In the genomic region with DNA sequence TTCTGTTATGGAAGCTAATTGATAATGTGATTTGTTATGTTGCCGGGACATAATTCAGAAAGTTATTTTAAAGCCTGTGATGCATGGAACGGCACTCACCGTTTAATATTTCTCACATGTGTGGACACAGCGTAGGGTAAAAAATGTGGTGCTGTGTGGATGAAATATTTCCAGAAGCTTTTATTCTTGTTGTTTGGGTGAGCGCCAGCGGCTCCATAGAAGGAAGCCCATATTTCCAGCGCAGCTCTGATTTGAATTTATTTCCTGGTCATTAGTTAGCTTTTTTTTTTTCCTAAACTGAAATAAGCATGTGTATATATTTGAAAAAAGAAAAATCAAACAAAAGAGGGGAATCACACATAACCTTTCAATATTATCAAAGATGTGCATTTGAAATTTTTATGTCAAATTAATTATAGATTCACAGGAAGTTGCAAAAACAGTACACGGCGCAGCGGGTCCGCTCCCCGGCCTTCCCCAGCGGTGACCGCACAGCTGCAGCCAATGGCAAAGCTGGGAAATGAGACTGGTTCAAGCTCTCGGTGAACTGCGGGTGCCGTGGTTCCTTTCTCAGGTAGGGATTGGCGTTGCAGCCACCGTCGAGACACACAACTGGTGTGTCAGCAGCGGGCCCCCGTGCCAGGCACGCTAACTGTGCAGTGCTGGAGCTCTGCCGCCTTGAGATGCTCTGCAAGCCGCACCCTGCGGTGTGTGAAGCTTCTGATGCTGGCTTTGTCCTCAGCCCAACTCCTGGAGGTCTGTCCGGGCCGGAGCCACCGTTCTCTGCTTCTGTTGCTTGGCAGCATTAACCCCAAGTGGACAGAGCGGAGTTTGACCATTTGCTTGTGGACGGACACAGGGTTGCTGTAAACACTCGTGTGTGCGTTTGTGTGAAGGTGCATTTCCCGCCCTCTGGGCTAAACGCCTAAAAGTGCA, we compare ENCODE assay signal across 24 cellular contexts. TPM values are rescaled to one million over a fixed set of nuclear protein-coding genes. Genes with fewer than 3 reads are reported as not detected.
"Had no signal": no experiment of that assay in that cellular context is flagged by ENCODE, and none has a peak within 500 bp of the region (broad histone marks: within the 10 kb centered on the region; RNA-seq: fewer than 3 reads in every experiment).

No MANE protein-coding gene starts in this region.

- DNase-seq: activated CD4-positive, alpha-beta T cell treated with anti-CD3 and anti-CD28 coated beads, Interleukin-2, amount 10 ng/mL, durations not matched to agents 24 days and 14 days; activated CD8-positive, alpha-beta T cell treated with anti-CD3 and anti-CD28 coated beads for 36 hours; activated naive CD4-positive, alpha-beta T cell treated with Interleukin-2 at 50 U/mL for 16 hours; activated naive CD8-positive, alpha-beta T cell treated with anti-CD3 and anti-CD28 coated beads, Interleukin-2, amount 50 U/mL, for 24 hours; activated T-cell treated with anti-CD3 and anti-CD28 coated beads, Interleukin-2, amount 50 U/mL, for 1 hour; effector CD4-positive, alpha-beta T cell; hippocampal formation; small intestine; stimulated activated CD4-positive, alpha-beta T cell treated with anti-CD3 and anti-CD28 coated beads, Interleukin-4, amount 100 ng/mL, for 1 hour; stimulated activated naive CD8-positive, alpha-beta T cell treated with anti-CD3 and anti-CD28 coated beads, Interleukin-15, amount 100 ng/mL, for 72 hours; T1000; upper lobe of right lung had no signal

- H3K27ac ChIP-seq: ascending aorta, prostate gland, thoracic aorta, upper lobe of right lung had no signal

- H3K36me3 ChIP-seq: ascending aorta, prostate gland, thoracic aorta, upper lobe of right lung had no signal

- ATAC-seq: activated CD8-positive, alpha-beta T cell treated with anti-CD3 and anti-CD28 coated beads for 36 hours; activated naive CD8-positive, alpha-beta T cell treated with anti-CD3 and anti-CD28 coated beads, Interleukin-2, amount 50 U/mL, for 24 hours; activated T-helper 17 cell treated with anti-CD3 and anti-CD28 coated beads, Interleukin-2, amount 50 U/mL, for 72 hours; esophagus mucosa; right cardiac atrium; stimulated activated naive CD8-positive, alpha-beta T cell treated with anti-CD3 and anti-CD28 coated beads, Interleukin-15, amount 100 ng/mL, for 72 hours; upper lobe of right lung had no signal

- H3K27me3 ChIP-seq: ascending aorta had no signal

- H3K4me1 ChIP-seq: ascending aorta, prostate gland, upper lobe of right lung had no signal

- H3K9me3 ChIP-seq: prostate gland, upper lobe of right lung had no signal

- H3K4me3 ChIP-seq: ascending aorta, prostate gland, thoracic aorta, upper lobe of right lung had no signal

RNA-seq across cellular contexts. Expression of a gene that starts 20.4 kb away (rescaled TPM):
- total RNA-seq: activated CD4-positive, alpha-beta T cell treated with anti-CD3 and anti-CD28 coated beads, Interleukin-2, amount 10 ng/mL, durations not matched to agents 24 days and 14 days; activated CD8-positive, alpha-beta T cell treated with anti-CD3 and anti-CD28 coated beads for 36 hours; activated T-helper 17 cell treated with anti-CD3 and anti-CD28 coated beads, Interleukin-2, amount 50 U/mL, for 72 hours; ascending aorta; glomerular endothelial cell; lung microvascular endothelial cell; mesothelial cell of epicardium; omental fat pad; right cardiac atrium; T-helper 1 cell treated with Interleukin-12 subunit alpha and Interleukin-12 subunit beta and Interleukin-4 antibody, amounts not matched to agents 30 ng/mL and 1 ng/mL, for 36 hours; upper lobe of right lung had no signal
- polyA plus RNA-seq: neural cell had no signal
